In the genomic region with DNA sequence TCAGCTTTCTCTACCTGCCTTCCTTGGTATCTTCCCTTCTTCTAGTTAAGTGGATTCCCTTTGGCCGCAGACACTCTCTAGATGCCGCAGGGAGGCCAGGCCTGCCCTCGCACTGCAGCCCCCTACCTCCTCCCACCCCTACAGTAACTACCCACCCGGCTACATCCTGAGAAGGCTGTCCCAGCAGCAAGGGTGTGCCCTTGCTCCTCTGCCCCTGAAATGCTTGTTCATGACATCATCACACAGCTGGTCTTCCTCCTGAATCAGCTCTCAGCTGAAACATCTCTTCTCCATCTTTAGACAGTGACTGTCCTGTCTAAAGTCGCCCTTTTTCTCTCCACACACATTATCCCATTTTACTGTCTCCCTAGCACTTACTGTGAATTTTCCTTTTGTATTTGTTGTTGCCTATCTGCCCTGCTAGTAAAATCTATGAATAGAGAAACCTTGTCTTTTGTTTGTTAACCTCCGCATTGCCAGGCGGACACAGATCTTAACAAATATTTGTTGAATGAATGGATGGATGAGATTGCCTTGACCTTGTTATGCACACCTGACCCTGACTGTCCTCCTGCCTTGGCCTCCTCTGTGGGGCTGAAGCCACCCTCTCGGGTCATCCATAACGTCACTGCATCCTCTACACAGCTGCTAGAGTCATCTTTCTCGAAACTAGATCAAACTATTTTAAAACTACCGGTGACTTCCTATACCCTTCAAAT, we compare ENCODE assay signal across 15 cellular contexts.
DNase-seq lines count a peak whose midpoint lies in the region; ATAC-seq, FAIRE-seq and TF ChIP-seq lines count a peak whose summit lies in the region.
"Had no signal": no experiment of that assay in that cellular context is flagged by ENCODE, and none has a peak within 500 bp of the region (broad histone marks: within the 10 kb centered on the region; RNA-seq: fewer than 3 reads in every experiment).

No MANE protein-coding gene starts in this region.

- no peak for TF ChIP-seq EP300 in K562 (IDR thresholded peaks at IDR 0.05; ENCODE audit: low read length)

- peak overlapping the region; percentile 81; the same call in 1 of the 2 replicates for H3K27ac Mint-ChIP-seq in GM23338

- H3K36me3 ChIP-seq in GM23338 (ENCODE audit: insufficient read depth) (no peaks in the 10 kb centered on the region), K562 (ENCODE audit: control insufficient read depth, insufficient read depth, low read length) (no peaks in the 10 kb centered on the region; the same call in 2 of the 3 replicates), small intestine (ENCODE audit: control insufficient read depth in 2 of 2, insufficient read depth in 2 of 2, low read length in 2 of 2) (no peaks in the 10 kb centered on the region)

- no TSS peak for BruUV-seq in K562 (replicated peaks; lab: Mats Ljungman, UMichigan)

- no peaks in the 10 kb centered on the region for H3K36me3 Mint-ChIP-seq in GM23338 (ENCODE audit: low read depth)

- H3K27ac ChIP-seq in GM23338 (ENCODE audit: low read depth), result no peak overlapping the region
- H3K27ac ChIP-seq in K562 (ENCODE audit: extremely low read depth, low read depth, low read length), result no peak overlapping the region
- H3K27ac ChIP-seq in small intestine (ENCODE audit: low read depth in 1 of 2, low read length in 1 of 2), result no peak overlapping the region
- H3K27ac ChIP-seq: spleen had no signal

- H3K4me3 ChIP-seq in GM23338, result no peak overlapping the region
- H3K4me3 ChIP-seq in K562, result no peak overlapping the region
- no peak overlapping the region for H3K4me3 ChIP-seq in small intestine (ENCODE audit: low read depth in 1 of 2, low read length in 2 of 2)
- H3K4me3 ChIP-seq: GM12878, spleen had no signal

- TF ChIP-seq RAD21 in K562 (CRISPR knock-in tag; conservative IDR thresholded peaks at IDR 0.05 in 1 of 2, IDR thresholded peaks at IDR 0.05 in 1 of 2), result no peak

- no peak overlapping the region for H3K4me3 Mint-ChIP-seq in GM23338

- no peak for TF ChIP-seq POLR2A in K562 (conservative IDR thresholded peaks at IDR 0.05)

- intact Hi-C loops in K562 (cut with micrococcal nuclease), result no loop called here
- intact Hi-C loops in left ventricle myocardium superior (cut with micrococcal nuclease), result no loop called here

- no peak overlapping the region for H3K4me2 ChIP-seq in GM23338
- H3K4me2 ChIP-seq in K562 (ENCODE audit: insufficient read depth, low read length), result no peak overlapping the region

- no peaks in the 10 kb centered on the region for H3K9me2 ChIP-seq in GM23338 (ENCODE audit: insufficient read depth)

- H3K4me1 Mint-ChIP-seq in GM23338, result peaks cover 49% of the 10 kb centered on the region

- TF ChIP-seq CTCF in GM23338 (conservative IDR thresholded peaks at IDR 0.05; ENCODE audit: low read depth in 2 of 2) (no peak), K562 (IDR thresholded peaks at IDR 0.05 in 2 of 3, conservative IDR thresholded peaks at IDR 0.05 in 1 of 3; ENCODE audit: insufficient read depth in 2 of 3, low read depth in 1 of 3, low read length in 3 of 3) (no peak)

- CTCF ChIA-PET in K562 (lab: Yijun Ruan, JAX; ENCODE audit: low intra/inter-chr PET ratio), result no interaction called here

- H3K79me2 ChIP-seq in GM23338 (replicated peaks; ENCODE audit: insufficient read depth) (peaks cover 14% of the 10 kb centered on the region), K562 (ENCODE audit: control insufficient read depth, insufficient read depth, low read length) (no peaks in the 10 kb centered on the region)

- no peak for FAIRE-seq in K562 (lab: Jason Lieb, UNC)
- no peak for FAIRE-seq in small intestine (lab: Jason Lieb, UNC)
- FAIRE-seq: frontal cortex, GM12878 had no signal

- DNase-seq in AG08396 (ENCODE audit: low spot score), result peak; percentile 58
- DNase-seq in GM23338 (ENCODE audit: low spot score), result no peak
- no peak for DNase-seq in K562 (ENCODE audit: extremely low read depth in 1 of 4, low spot score in 3 of 4)
- DNase-seq in iPS-NIHi7 (ENCODE audit: extremely low spot score), result peak; percentile 46
- DNase-seq in NCI-H526 (lab: John Stamatoyannopoulos, UW), result no peak
- no peak for DNase-seq in small intestine
- no peak for DNase-seq in left ventricle myocardium superior
- DNase-seq in HUDEP-2 (lab: John Stamatoyannopoulos, UW; ENCODE audit: unreplicated experiment in 76 of 76), result no peak
- DNase-seq: activated effector memory CD4-positive, alpha-beta T cell treated with Interleukin-2 at 50 U/mL for 16 hours; DMS79 treated with DMSO at 0.1 percent for 48 hours; midbrain; occipital lobe; spleen had no signal

- H3K9me3 Mint-ChIP-seq in GM23338, result no peaks in the 10 kb centered on the region

- no peak overlapping the region for H2AFZ ChIP-seq in GM23338
- no peak overlapping the region for H2AFZ ChIP-seq in K562 (ENCODE audit: low read depth, low read length)

- no peaks in the 10 kb centered on the region for H3F3A ChIP-seq in GM23338 (replicated peaks; ENCODE audit: low read depth)

- H3K9me1 ChIP-seq in K562 (ENCODE audit: control insufficient read depth, insufficient read depth, low read length), result no peaks in the 10 kb centered on the region

- WGBS in K562 (ENCODE audit: insufficient coverage, low coverage, missing lambda C conversion rate), result 57% methylated on average over 9 of the region's 11 CpGs
- WGBS in small intestine, 3 donors, result 91 to 94% (median 92%) methylated on average over 11 of the region's 11 CpGs

- in situ Hi-C loops in K562 (cut with MboI), result no loop called here

- POLR2A ChIA-PET in K562 (lab: Yijun Ruan, JAX), result no interaction called here

- H3K9me3 ChIP-seq in K562 (replicated peaks; ENCODE audit: control insufficient read depth, insufficient read depth, low read depth, low read length) (no peaks in the 10 kb centered on the region), small intestine (ENCODE audit: control insufficient read depth, low read depth) (no peaks in the 10 kb centered on the region)
- H3K9me3 ChIP-seq: spleen had no signal

- peaks cover 11% of the 10 kb centered on the region for H3K27me3 Mint-ChIP-seq in GM23338 (ENCODE audit: insufficient read depth, low read depth, poor library complexity)

- H3K4me1 ChIP-seq in GM23338 (ENCODE audit: insufficient read depth), result peaks cover 36% of the 10 kb centered on the region
- no peaks in the 10 kb centered on the region for H3K4me1 ChIP-seq in K562 (replicated peaks in 1 of 2; ENCODE audit: control insufficient read depth in 2 of 2, insufficient read depth in 2 of 2, low read length in 2 of 2)
- H3K4me1 ChIP-seq in small intestine (ENCODE audit: control insufficient read depth in 2 of 2, insufficient read depth in 1 of 2, low read depth in 1 of 2, low read length in 1 of 2), result no peaks in the 10 kb centered on the region

- no peak overlapping the region for H3K9ac ChIP-seq in K562 (ENCODE audit: insufficient read depth in 1 of 2, low read depth in 2 of 2, low read length in 2 of 2)

- ATAC-seq in GM23338, result peak; percentile 23; the same call in 2 of the 3 replicates
- ATAC-seq in K562, result no peak
- no peak for ATAC-seq in left ventricle myocardium superior
- ATAC-seq: GM12878 had no signal

- H3K27me3 ChIP-seq in GM23338 (ENCODE audit: insufficient read depth) (no peaks in the 10 kb centered on the region), K562 (ENCODE audit: control insufficient read depth in 2 of 2, insufficient read depth in 2 of 2, low read length in 2 of 2) (no peaks in the 10 kb centered on the region), small intestine (ENCODE audit: control insufficient read depth in 2 of 2, insufficient read depth in 2 of 2, low read length in 2 of 2) (no peaks in the 10 kb centered on the region)
- H3K27me3 ChIP-seq: spleen had no signal

- H4K20me1 ChIP-seq in GM23338 (replicated peaks; ENCODE audit: insufficient read depth) (no peaks in the 10 kb centered on the region), K562 (replicated peaks; ENCODE audit: control insufficient read depth, insufficient read depth, low read length) (no peaks in the 10 kb centered on the region; the same call in 1 of the 2 replicates)

TF ChIP-seq in GM23338, 12 proteins besides CTCF, POLR2A, EP300 and RAD21 (continues in another document):
- no peak for TF ChIP-seq EZH2 (IDR thresholded peaks at IDR 0.05; ENCODE audit: low read depth, unreplicated experiment)
- TF ChIP-seq ZNF114 (CRISPR knock-in tag; IDR thresholded peaks at IDR 0.05), result no peak
- TF ChIP-seq ZNF331 (CRISPR knock-in tag; IDR thresholded peaks at IDR 0.05; ENCODE audit: low read depth), result no peak

TF ChIP-seq in K562, 482 proteins besides CTCF, POLR2A, EP300 and RAD21:
- TF ChIP-seq ZNF551 (CRISPR knock-in tag; IDR thresholded peaks at IDR 0.05), result no peak
- TF ChIP-seq, protein P1, sequence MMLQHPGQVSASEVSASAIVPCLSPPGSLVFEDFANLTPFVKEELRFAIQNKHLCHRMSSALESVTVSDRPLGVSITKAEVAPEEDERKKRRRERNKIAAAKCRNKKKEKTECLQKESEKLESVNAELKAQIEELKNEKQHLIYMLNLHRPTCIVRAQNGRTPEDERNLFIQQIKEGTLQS (IDR thresholded peaks at IDR 0.05), result peak; percentile 24; the same call in 1 of the 2 replicates
- TF ChIP-seq, protein P1 (CRISPR knock-in tag; conservative IDR thresholded peaks at IDR 0.05), result no peak
TF ChIP-seq in K562: peak in this region for 1.

Comparison
In these comparisons a context has a peak if more than half of its experiments do, and no peak if none do; other contexts are left out.
1. DNase-seq: peak in AG08396 (single experiment) and iPS-NIHi7 (single experiment); none in GM23338 (single experiment), K562 (0 of 4), NCI-H526 (0 of 2), small intestine (single experiment), left ventricle myocardium superior (single experiment) and HUDEP-2 (0 of 76).